ENCODE assay signal across 8 cellular contexts in genomic region chr12:40104461-40105264, GRCh38. TPM values are rescaled to one million over a fixed set of nuclear protein-coding genes. Genes with fewer than 3 reads are reported as not detected.
DNase-seq lines count a peak whose midpoint lies in the region; ATAC-seq, FAIRE-seq and TF ChIP-seq lines count a peak whose summit lies in the region.

No MANE protein-coding gene starts in this region.

- POLR2A ChIA-PET in Caco-2 (lab: Charles Lee) = no interaction called here
- POLR2A ChIA-PET in K562 (lab: Yijun Ruan, JAX) = interaction anchor here (0.6 to 3.1 kb wide), 3 partner anchors 10 to 306 kb away, joined by 3 to 7 read pairs (median 4); no protein-coding TSS in a partner anchor

- H3K4me1 ChIP-seq in Caco-2 (peaks cover 5% of the 10 kb centered on the region; the same call in 1 of the 2 replicates), K562 (replicated peaks in 1 of 2; ENCODE audit: control insufficient read depth in 2 of 2, insufficient read depth in 2 of 2, low read length in 2 of 2) (peaks cover 26% of the 10 kb centered on the region in 2 experiments), urinary bladder (ENCODE audit: insufficient read depth) (no peaks in the 10 kb centered on the region)

- peaks cover 5% of the 10 kb centered on the region for H3K9me1 ChIP-seq in K562 (ENCODE audit: control insufficient read depth, insufficient read depth, low read length)

- H3K4me2 ChIP-seq in K562 (ENCODE audit: insufficient read depth, low read length) = peak overlapping the region; percentile 86

- H3K4me3 Mint-ChIP-seq in Caco-2 (ENCODE audit: unreplicated experiment) = peak overlapping the region; percentile 57

- H3K36me3 ChIP-seq in Caco-2 (ENCODE audit: control insufficient read depth, insufficient read depth, low read length) = no peaks in the 10 kb centered on the region
- peaks cover 4% of the 10 kb centered on the region; the same call in 1 of the 3 replicates for H3K36me3 ChIP-seq in K562 (ENCODE audit: control insufficient read depth, insufficient read depth, low read length)
- H3K36me3 ChIP-seq in urinary bladder (ENCODE audit: insufficient read depth) = no peaks in the 10 kb centered on the region

- no peak overlapping the region for H3K27ac Mint-ChIP-seq in Caco-2 (ENCODE audit: unreplicated experiment)

- peaks cover 17% of the 10 kb centered on the region for H3K4me1 Mint-ChIP-seq in Caco-2 (ENCODE audit: low read depth, unreplicated experiment)

- H3K9me3 ChIP-seq in Caco-2 = no peaks in the 10 kb centered on the region
- H3K9me3 ChIP-seq in K562 (replicated peaks; ENCODE audit: control insufficient read depth, insufficient read depth, low read depth, low read length) = no peaks in the 10 kb centered on the region

- no peak for DNase-seq in Caco-2
- peak; percentile 43 for DNase-seq in HuH-7.5 (ENCODE audit: low spot score)
- DNase-seq in K562 (ENCODE audit: extremely low read depth in 1 of 4, low spot score in 3 of 4) = peak; percentile 60 to 70 (median 63)
- DNase-seq in lower leg skin (ENCODE audit: low spot score in 2 of 2) = peak in 1 of 2 donors; percentile 89
- DNase-seq in posterior vena cava (ENCODE audit: low spot score) = no peak
- DNase-seq in NOMO-1 treated with dmso at 0.1 percent for 144 hours (lab: John Stamatoyannopoulos, UW; ENCODE audit: unreplicated experiment) = no peak
- no peak for DNase-seq in KG1 (lab: John Stamatoyannopoulos, UW)

- ATAC-seq in K562 = peak; percentile 30

- TF ChIP-seq RAD21 in K562 (CRISPR knock-in tag; conservative IDR thresholded peaks at IDR 0.05 in 1 of 2, IDR thresholded peaks at IDR 0.05 in 1 of 2) = no peak

- no peaks in the 10 kb centered on the region for H3K27me3 Mint-ChIP-seq in Caco-2 (ENCODE audit: insufficient read depth, unreplicated experiment)

- TF ChIP-seq CTCF in Caco-2 (IDR thresholded peaks at IDR 0.05; ENCODE audit: insufficient read depth in 1 of 2, low read depth in 1 of 2, low read length in 1 of 2, severe bottlenecking in 1 of 2, unreplicated experiment in 1 of 2) (no peak), K562 (IDR thresholded peaks at IDR 0.05 in 2 of 3, conservative IDR thresholded peaks at IDR 0.05 in 1 of 3; ENCODE audit: insufficient read depth in 2 of 3, low read depth in 1 of 3, low read length in 3 of 3) (no peak), lower leg skin (IDR thresholded peaks at IDR 0.05) (no peak)

- no peak for FAIRE-seq in K562 (lab: Jason Lieb, UNC)

- in situ Hi-C loops in K562 (cut with MboI) = loop anchor here (10.0 to 25.0 kb wide), 2 partner anchors 90 to 342 kb away; no protein-coding TSS in a partner anchor

- TF ChIP-seq EP300 in K562 (IDR thresholded peaks at IDR 0.05; ENCODE audit: low read length) = no peak

- H3K9ac ChIP-seq in K562 (ENCODE audit: insufficient read depth in 1 of 2, low read depth in 2 of 2, low read length in 2 of 2) = peak overlapping the region; percentile 67 to 97

- H3K27ac ChIP-seq in K562 (ENCODE audit: extremely low read depth, low read depth, low read length) (peak overlapping the region; percentile 69), urinary bladder (ENCODE audit: low read depth) (no peak overlapping the region)

- CTCF ChIA-PET in Caco-2 (lab: Charles Lee) (interaction anchor here (2.8 kb wide), 1 partner anchor 93 kb away, joined by 14 read pairs; no protein-coding TSS in a partner anchor), K562 (lab: Yijun Ruan, JAX; ENCODE audit: low intra/inter-chr PET ratio) (no interaction called here)

- H3K4me3 ChIP-seq in Caco-2 (ENCODE audit: low read depth, low read length) (peak overlapping the region; percentile 85), K562 (peak overlapping the region; percentile 81), lower leg skin (ENCODE audit: low read depth, poor library complexity, severe bottlenecking) (peak overlapping the region; percentile 88), urinary bladder (ENCODE audit: low read depth, low read length) (peak overlapping the region; percentile 83)

- no peaks in the 10 kb centered on the region for H3K9me3 Mint-ChIP-seq in Caco-2 (ENCODE audit: unreplicated experiment)

- H2AFZ ChIP-seq in K562 (ENCODE audit: low read depth, low read length) = peak overlapping the region; percentile 78

- TF ChIP-seq POLR2A in K562 (conservative IDR thresholded peaks at IDR 0.05) = no peak
- no peak for TF ChIP-seq POLR2A in lower leg skin (IDR thresholded peaks at IDR 0.05)

- peaks cover 3% of the 10 kb centered on the region; the same call in 1 of the 2 replicates for H4K20me1 ChIP-seq in K562 (replicated peaks; ENCODE audit: control insufficient read depth, insufficient read depth, low read length)

- 0% methylated on average over 17 of the region's 20 CpGs for WGBS in K562 (ENCODE audit: insufficient coverage, low coverage, missing lambda C conversion rate)
- 12 to 22% methylated on average over 17 to 20 of the region's 20 CpGs for WGBS in lower leg skin, 2 donors
- WGBS in urinary bladder = 16% methylated on average over 20 of the region's 20 CpGs

- H3K27me3 ChIP-seq in Caco-2 (replicated peaks; ENCODE audit: control insufficient read depth, insufficient read depth, low read length) (no peaks in the 10 kb centered on the region; the same call in 1 of the 2 replicates), K562 (ENCODE audit: control insufficient read depth in 2 of 2, insufficient read depth in 2 of 2, low read length in 2 of 2) (no peaks in the 10 kb centered on the region)

- H3K36me3 Mint-ChIP-seq in Caco-2 (ENCODE audit: insufficient read depth, unreplicated experiment) = peaks cover 17% of the 10 kb centered on the region

- BruUV-seq in Caco-2 (replicated peaks; lab: Mats Ljungman, UMichigan) = no TSS peak
- BruUV-seq in K562 (replicated peaks; lab: Mats Ljungman, UMichigan) = no TSS peak

- intact Hi-C loops in Caco-2 (cut with micrococcal nuclease; ENCODE audit: unreplicated experiment) (loop anchor here (5.0 kb wide), 1 partner anchor 52 kb away; no protein-coding TSS in a partner anchor), K562 (cut with micrococcal nuclease) (loop anchor here (5.0 to 10.0 kb wide), 2 partner anchors 42 to 480 kb away; a partner anchor contains a TSS), lower leg skin (cut with DNase I; ENCODE audit: low total_unique reads) (loop anchor here (5.0 to 10.0 kb wide), 2 partner anchors 90 to 342 kb away; no protein-coding TSS in a partner anchor), posterior vena cava (cut with DNase I) (loop anchor here (5.0 kb wide), 1 partner anchor 92 kb away; no protein-coding TSS in a partner anchor)

- peaks cover 60% of the 10 kb centered on the region for H3K79me2 ChIP-seq in K562 (ENCODE audit: control insufficient read depth, insufficient read depth, low read length)

TF ChIP-seq in K562, 482 proteins besides CTCF, POLR2A, EP300 and RAD21 (continues in another document):
- no peak for TF ChIP-seq FOXJ2 (tag; IDR thresholded peaks at IDR 0.05)
- TF ChIP-seq ZNF644 (tag; IDR thresholded peaks at IDR 0.05; ENCODE audit: low read depth) = 0 out of 2 replicates have a peak, but pooled peaks have one; percentile 4
- peak; percentile 43; the same call in 1 of the 2 replicates for TF ChIP-seq PKNOX1 (IDR thresholded peaks at IDR 0.05)
- TF ChIP-seq ZNF274 (IDR thresholded peaks at IDR 0.05; ENCODE audit: borderline replicate concordance, low read depth, low read length) = no peak
- no peak for TF ChIP-seq FOXK1 (CRISPR knock-in tag; IDR thresholded peaks at IDR 0.05; ENCODE audit: borderline replicate concordance)
- TF ChIP-seq, protein P1, sequence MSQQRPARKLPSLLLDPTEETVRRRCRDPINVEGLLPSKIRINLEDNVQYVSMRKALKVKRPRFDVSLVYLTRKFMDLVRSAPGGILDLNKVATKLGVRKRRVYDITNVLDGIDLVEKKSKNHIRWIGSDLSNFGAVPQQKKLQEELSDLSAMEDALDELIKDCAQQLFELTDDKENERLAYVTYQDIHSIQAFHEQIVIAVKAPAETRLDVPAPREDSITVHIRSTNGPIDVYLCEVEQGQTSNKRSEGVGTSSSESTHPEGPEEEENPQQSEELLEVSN (IDR thresholded peaks at IDR 0.05; ENCODE audit: borderline replicate concordance in 1 of 2, extremely low read depth in 1 of 2, insufficient read depth in 1 of 2, insufficient read length in 1 of 2, low read depth in 1 of 2, low read length in 1 of 2, poor library complexity in 1 of 2, severe bottlenecking in 1 of 2) = peak; percentile 62 to 78
- no peak for TF ChIP-seq HLTF (IDR thresholded peaks at IDR 0.05)
- no peak for TF ChIP-seq E2F3 (CRISPR knock-in tag; IDR thresholded peaks at IDR 0.05)

RNA-seq across cellular contexts. Expression of gene SLC2A13, which starts 1.2 kb away (rescaled TPM):
- total RNA-seq in Caco-2 (2022) = 2.5 and 3.0 TPM in 2 replicates
- total RNA-seq in K562 (2011; cell fraction: chromatin; rRNA removed; ENCODE audit: low replicate concordance) = 19.3 and 35.8 TPM in 2 replicates
- total RNA-seq in K562 (2011; cell fraction: nucleolus; rRNA removed) = 13.7 and 20.8 TPM in 2 replicates
- 22.1 and 34.1 TPM in 2 replicates for total RNA-seq in K562 (2011; cell fraction: nucleoplasm; rRNA removed)
- total RNA-seq in K562 (2014; rRNA removed) = 10.9 and 12.4 TPM in 2 replicates
- total RNA-seq in K562 (2014; rRNA removed; fragmentation: Illumina TruSeq; extraction: Trizol) = 10.8 and 11.5 TPM in 2 replicates
- total RNA-seq in K562 (2015; rRNA removed; fragmentation: Illumina TruSeq; extraction: Trizol) = 9.9 and 10.7 TPM in 2 replicates
- 9.0 and 10.9 TPM in 2 replicates for total RNA-seq in K562 (2021)
- polyA plus RNA-seq in K562 (2011; rRNA removed) = 5.4 and 9.5 TPM in 2 replicates
- polyA plus RNA-seq in K562 (2011; cell fraction: cytosol; rRNA removed) = 2.2 and 2.8 TPM in 2 replicates
- 13.4 and 16.7 TPM in 2 replicates for polyA plus RNA-seq in K562 (2011; cell fraction: nucleus; rRNA removed)
- polyA plus RNA-seq in K562 (2012) = 3.0 and 5.5 TPM in 2 replicates
- polyA plus RNA-seq in K562 (2014; fragmentation: Illumina TruSeq; extraction: Trizol) = 4.3 and 4.8 TPM in 2 replicates
- polyA plus RNA-seq in K562 (2014; fragmentation: Nextera tagmentation; extraction: Ambion mirVana) = 1 to 10 TPM; 1.7 to 1.9 TPM
- 5.0 and 5.6 TPM in 2 replicates for polyA plus RNA-seq in K562 (2014; rRNA removed)
- 8.6 and 10.3 TPM in 2 replicates for polyA minus RNA-seq in K562 (2011; rRNA and poly(A)+ RNA removed)
- polyA minus RNA-seq in K562 (2011; cell fraction: cytosol; rRNA and poly(A)+ RNA removed) = 2.0 and 2.2 TPM in 2 replicates
- 18.3 and 27.3 TPM in 2 replicates for polyA minus RNA-seq in K562 (2011; cell fraction: nucleus; rRNA and poly(A)+ RNA removed)
- 10 to 100 TPM in 3 of 4 donors, 1 to 10 TPM in 1; 9.2 to 15.2 (median 13.9) TPM for total RNA-seq in lower leg skin
- 36.7 TPM for total RNA-seq in urinary bladder
- polyA plus RNA-seq in urinary bladder = 8.5 TPM
- total RNA-seq in posterior vena cava = 10 to 100 TPM; 11.0 to 14.1 TPM

Comparison
In these comparisons a context has a peak if more than half of its experiments do, and no peak if none do; other contexts are left out.
1. DNase-seq: peak in HuH-7.5 (single experiment) and K562 (4 of 4); none in Caco-2 (0 of 2), posterior vena cava (single experiment), NOMO-1 treated with dmso at 0.1 percent for 144 hours (single experiment) and KG1 (single experiment).
2. Peak in every context shown above with its lines, with median percentiles within 50 percentile points of each other: H3K4me3 ChIP-seq.